In the genomic region with DNA sequence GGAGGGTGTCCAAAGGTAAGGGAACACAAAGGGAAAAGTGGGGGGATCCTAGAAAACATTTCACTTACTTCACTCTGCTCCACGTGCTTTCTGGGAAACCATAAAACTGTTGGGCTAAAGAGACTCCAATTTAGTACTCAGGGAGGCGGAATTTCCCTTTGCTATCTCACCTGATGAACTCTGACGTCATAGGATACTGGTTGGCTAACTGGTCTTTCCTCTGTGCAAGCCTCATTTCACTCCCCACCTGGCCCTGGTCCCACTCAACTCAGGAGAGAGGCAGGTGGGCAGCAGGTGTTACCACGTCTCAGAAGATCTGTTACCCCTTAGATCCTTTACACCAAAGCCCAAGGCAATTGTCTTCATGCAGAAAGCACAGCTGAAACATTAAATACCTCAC, we compare ENCODE assay signal across 12 cellular contexts. TPM values are rescaled to one million over a fixed set of nuclear protein-coding genes. Genes with fewer than 3 reads are reported as not detected.
DNase-seq lines count a peak whose midpoint lies in the region; ATAC-seq, FAIRE-seq and TF ChIP-seq lines count a peak whose summit lies in the region.
"Had no signal": no experiment of that assay in that cellular context is flagged by ENCODE, and none has a peak within 500 bp of the region (broad histone marks: within the 10 kb centered on the region; RNA-seq: fewer than 3 reads in every experiment).

No MANE protein-coding gene starts in this region.

- H3K14ac ChIP-seq in IMR-90 (replicated peaks; ENCODE audit: low read depth, low read length) = no peak overlapping the region

- no peak overlapping the region for H4K5ac ChIP-seq in IMR-90 (ENCODE audit: low read depth, low read length)

- no peak overlapping the region for H3K4ac ChIP-seq in IMR-90 (ENCODE audit: low read depth, low read length)

- no peak overlapping the region for H3K27ac Mint-ChIP-seq in activated naive CD8-positive, alpha-beta T cell treated with anti-CD3 and anti-CD28 coated beads, Interleukin-2, amount 50 U/mL, for 24 hours
- peak overlapping the region in 1 of 7 donors; percentile 1 for H3K27ac Mint-ChIP-seq in CD14-positive monocyte
- H3K27ac Mint-ChIP-seq: dendritic cell treated with granulocyte-macrophage colony-stimulating factor and Interleukin-4, amounts not matched to agents 40 ng/mL and 50 ng/mL, for 4 days had no signal

- no peak overlapping the region for H3K4me3 Mint-ChIP-seq in activated naive CD8-positive, alpha-beta T cell treated with anti-CD3 and anti-CD28 coated beads, Interleukin-2, amount 50 U/mL, for 24 hours
- no peak overlapping the region for H3K4me3 Mint-ChIP-seq in CD14-positive monocyte
- H3K4me3 Mint-ChIP-seq: dendritic cell treated with granulocyte-macrophage colony-stimulating factor and Interleukin-4, amounts not matched to agents 40 ng/mL and 50 ng/mL, for 4 days had no signal

- no peaks in the 10 kb centered on the region for H3K9me1 ChIP-seq in IMR-90 (ENCODE audit: insufficient read depth, low read length)

- H3K27ac ChIP-seq in IMR-90 (ENCODE audit: insufficient read depth, low read length) = no peak overlapping the region
- H3K27ac ChIP-seq: left ventricle myocardium inferior had no signal

- no peak overlapping the region for H2BK5ac ChIP-seq in IMR-90 (ENCODE audit: low read depth, low read length, poor library complexity, severe bottlenecking)

- H2AK9ac ChIP-seq in IMR-90 (replicated peaks; ENCODE audit: low read depth, low read length, poor library complexity) = no peak overlapping the region

- ATAC-seq in GM21390 (IDR thresholded peaks at IDR 0.05; ENCODE audit: unreplicated experiment) (peak; percentile 25), IMR-90 (ENCODE audit: low read depth) (no peak), SK-N-SH treated with all-trans-retinoic acid at 6 μM for 48 hours (no peak), GM19455 (IDR thresholded peaks at IDR 0.05; ENCODE audit: unreplicated experiment) (no peak), GM21576 (IDR thresholded peaks at IDR 0.05; ENCODE audit: unreplicated experiment) (no peak)
- peak; percentile 12 for ATAC-seq in activated naive CD8-positive, alpha-beta T cell treated with anti-CD3 and anti-CD28 coated beads, Interleukin-2, amount 50 U/mL, for 24 hours

- intact Hi-C loops in IMR-90 (cut with micrococcal nuclease) (no loop called here), CD14-positive monocyte (cut with micrococcal nuclease) (no loop called here)

- H3K27me3 ChIP-seq in IMR-90 (ENCODE audit: control insufficient read depth, insufficient read depth, low read length) = no peaks in the 10 kb centered on the region

- peaks cover 16% of the 10 kb centered on the region for H3K4me1 Mint-ChIP-seq in activated naive CD8-positive, alpha-beta T cell treated with anti-CD3 and anti-CD28 coated beads, Interleukin-2, amount 50 U/mL, for 24 hours
- peaks cover 4% of the 10 kb centered on the region for H3K4me1 Mint-ChIP-seq in CD14-positive monocyte

- no peak overlapping the region for H3K23ac ChIP-seq in IMR-90 (ENCODE audit: low read depth, low read length)

- no peak for TF ChIP-seq CTCF in IMR-90 (conservative IDR thresholded peaks at IDR 0.05; ENCODE audit: low read depth, low read length)
- no peak for TF ChIP-seq CTCF in CD14-positive monocyte (IDR thresholded peaks at IDR 0.05)

- no peak overlapping the region for H4K8ac ChIP-seq in IMR-90 (ENCODE audit: low read depth in 2 of 2, low read length in 2 of 2)

- H3K79me1 ChIP-seq in IMR-90 (ENCODE audit: low read depth in 1 of 2, low read length in 2 of 2) = no peaks in the 10 kb centered on the region

- peak; percentile 80 for FAIRE-seq in GM12891 (lab: Jason Lieb, UNC)

- dilution Hi-C loops in IMR-90 (cut with HindIII; ENCODE audit: low sequenced_read_pairs, unreplicated experiment) = no loop called here

- H2BK120ac ChIP-seq in IMR-90 (ENCODE audit: low read depth, low read length) = no peak overlapping the region

- POLR2A ChIA-PET in IMR-90 (lab: Charles Lee; ENCODE audit: unreplicated experiment) = no interaction called here

- no peak overlapping the region for H3K4me2 ChIP-seq in IMR-90 (ENCODE audit: low read depth, low read length)

- 0 out of 2 replicates have a peak overlapping the region, but pooled peaks have one; percentile 44 for H2AK5ac ChIP-seq in IMR-90 (ENCODE audit: low read depth, low read length)

- DNase-seq in GM12891 (ENCODE audit: insufficient read length, low spot score) = no peak
- no peak for DNase-seq in IMR-90
- no peak for DNase-seq in activated naive CD8-positive, alpha-beta T cell treated with anti-CD3 and anti-CD28 coated beads, Interleukin-2, amount 50 U/mL, for 24 hours
- DNase-seq in CD14-positive monocyte (ENCODE audit: low spot score) = no peak
- DNase-seq: left ventricle myocardium inferior, NCI-H1048 had no signal

- H3K9ac ChIP-seq in IMR-90 (ENCODE audit: low read depth, low read length) = no peak overlapping the region

- no peak overlapping the region for H3K18ac ChIP-seq in IMR-90 (ENCODE audit: low read depth, low read length)

- H3K9me3 Mint-ChIP-seq in activated naive CD8-positive, alpha-beta T cell treated with anti-CD3 and anti-CD28 coated beads, Interleukin-2, amount 50 U/mL, for 24 hours = no peaks in the 10 kb centered on the region
- peaks cover 0 to 3% (median 0%) of the 10 kb centered on the region in 7 donors for H3K9me3 Mint-ChIP-seq in CD14-positive monocyte
- H3K9me3 Mint-ChIP-seq: activated naive CD4-positive, alpha-beta T cell treated with anti-CD3 and anti-CD28 coated beads, Interleukin-2, amount 50 U/mL, for 72 hours; dendritic cell treated with granulocyte-macrophage colony-stimulating factor and Interleukin-4, amounts not matched to agents 40 ng/mL and 50 ng/mL, for 4 days had no signal

- no peaks in the 10 kb centered on the region for H3K9me3 ChIP-seq in IMR-90 (ENCODE audit: control insufficient read depth, insufficient read depth, low read length)
- H3K9me3 ChIP-seq: left ventricle myocardium inferior had no signal

- CTCF ChIA-PET in IMR-90 (lab: Yijun Ruan, JAX) = no interaction called here

- H3K27me3 Mint-ChIP-seq in activated naive CD8-positive, alpha-beta T cell treated with anti-CD3 and anti-CD28 coated beads, Interleukin-2, amount 50 U/mL, for 24 hours = peaks cover 2% of the 10 kb centered on the region
- peaks cover 2 to 6% (median 3%) of the 10 kb centered on the region in 3 donors for H3K27me3 Mint-ChIP-seq in CD14-positive monocyte (ENCODE audit: low read depth in 3 of 3)

- no CpG with 5 or more reads among the region's 4 CpGs for WGBS in IMR-90 (ENCODE audit: extremely low coverage in 2 of 2, insufficient read length in 1 of 2), 2 experiments

- BruUV-seq in IMR-90 (replicated peaks; lab: Mats Ljungman, UMichigan) = no TSS peak

- no peak overlapping the region for H2BK15ac ChIP-seq in IMR-90 (ENCODE audit: low read depth, low read length)

- no peak overlapping the region for H2BK20ac ChIP-seq in IMR-90 (ENCODE audit: low read depth, low read length)

- H4K20me1 ChIP-seq in IMR-90 (ENCODE audit: insufficient read depth, low read length) = no peaks in the 10 kb centered on the region

- no peak overlapping the region for H3K56ac ChIP-seq in IMR-90 (ENCODE audit: extremely low read depth, insufficient read depth, low read length)

- no peak overlapping the region for H3K4me3 ChIP-seq in IMR-90 (ENCODE audit: insufficient read depth, low read depth, low read length)
- H3K4me3 ChIP-seq: left ventricle myocardium inferior had no signal

- no peaks in the 10 kb centered on the region for H3K36me3 ChIP-seq in IMR-90 (ENCODE audit: control insufficient read depth, insufficient read depth, low read length)
- H3K36me3 ChIP-seq: left ventricle myocardium inferior had no signal

- in situ Hi-C loops in IMR-90 (cut with MboI; ENCODE audit: low sequenced_read_pairs) = loop anchor here (10.0 to 25.0 kb wide), 2 partner anchors 564 to 697 kb away; no protein-coding TSS in a partner anchor

- TF ChIP-seq POLR2A in GM12891 (IDR thresholded peaks at IDR 0.05; ENCODE audit: low read depth, low read length) (no peak), IMR-90 (IDR thresholded peaks at IDR 0.05; ENCODE audit: low read depth, low read length) (no peak)

- TF ChIP-seq RAD21 in IMR-90 (IDR thresholded peaks at IDR 0.05; ENCODE audit: low read length) = no peak

- peaks cover 6% of the 10 kb centered on the region; the same call in 1 of the 2 replicates for H3K4me1 ChIP-seq in IMR-90 (ENCODE audit: control insufficient read depth, insufficient read depth, low read length)
- H3K4me1 ChIP-seq: left ventricle myocardium inferior had no signal

- no peak overlapping the region for H2AFZ ChIP-seq in IMR-90 (replicated peaks; ENCODE audit: low read length, poor library complexity)

- no peaks in the 10 kb centered on the region for H3K36me3 Mint-ChIP-seq in activated naive CD8-positive, alpha-beta T cell treated with anti-CD3 and anti-CD28 coated beads, Interleukin-2, amount 50 U/mL, for 24 hours (ENCODE audit: low read depth)
- H3K36me3 Mint-ChIP-seq in CD14-positive monocyte = no peaks in the 10 kb centered on the region
- H3K36me3 Mint-ChIP-seq: activated naive CD4-positive, alpha-beta T cell treated with anti-CD3 and anti-CD28 coated beads, Interleukin-2, amount 50 U/mL, for 72 hours had no signal

- H4K91ac ChIP-seq in IMR-90 (ENCODE audit: insufficient read depth, low read depth, low read length) = no peak overlapping the region

TF ChIP-seq in GM12891, 5 proteins besides CTCF, POLR2A, EP300 and RAD21:
- TF ChIP-seq POU2F2 (IDR thresholded peaks at IDR 0.05; ENCODE audit: low read depth, low read length) = 0 out of 2 replicates have a peak, but pooled peaks have one; percentile 5
- TF ChIP-seq SPI1 (IDR thresholded peaks at IDR 0.05; ENCODE audit: low read depth, low read length) = no peak

TF ChIP-seq in IMR-90, 13 proteins besides CTCF, POLR2A, EP300 and RAD21 (continues in another document):
- no peak for TF ChIP-seq RFX5 (IDR thresholded peaks at IDR 0.05; ENCODE audit: low read depth, low read length)
- TF ChIP-seq FOS (IDR thresholded peaks at IDR 0.05; ENCODE audit: low read depth, low read length) = no peak

RNA-seq across cellular contexts. Expression of a gene that starts 51.8 kb away (rescaled TPM):
- 62.3 TPM for polyA plus RNA-seq in GM12891 (2012; ENCODE audit: low read depth, missing spikeins)
- total RNA-seq in IMR-90 (2012; rRNA removed) = 14.0 and 26.9 TPM in 2 replicates
- polyA plus RNA-seq in IMR-90 (2012; rRNA removed) = 25.9 and 30.1 TPM in 2 replicates
- polyA plus RNA-seq in IMR-90 (2012; cell fraction: cytosol; rRNA removed) = 4.3 and 12.5 TPM in 2 replicates
- 7.2 and 17.3 TPM in 2 replicates for polyA plus RNA-seq in IMR-90 (2012; cell fraction: nucleus; rRNA removed; ENCODE audit: low replicate concordance)
- polyA plus RNA-seq in CD14-positive monocyte = 10 to 100 TPM; 55.7 to 56.6 TPM

Comparison
In these comparisons a context has a peak if more than half of its experiments do, and no peak if none do; other contexts are left out.
1. ATAC-seq: peak in GM21390 (single experiment) and activated naive CD8-positive, alpha-beta T cell treated with anti-CD3 and anti-CD28 coated beads, Interleukin-2, amount 50 U/mL, for 24 hours (single experiment); none in IMR-90 (single experiment), SK-N-SH treated with all-trans-retinoic acid at 6 μM for 48 hours (single experiment), GM19455 (single experiment) and GM21576 (single experiment).